Comparison of ENCODE assay signal across 1 cellular context in genomic region chr5:141635646-141636045, GRCh38.
TF ChIP-seq lines count a peak whose summit lies in the region.

No MANE protein-coding gene starts in this region.

TF ChIP-seq in endothelial cell of umbilical vein, 7 proteins besides CTCF, POLR2A, EP300 and RAD21:
- TF ChIP-seq FOS (IDR thresholded peaks at IDR 0.05; ENCODE audit: borderline replicate concordance, insufficient read depth, low read length), result no peak
- no peak for TF ChIP-seq EZH2 (IDR thresholded peaks at IDR 0.05; ENCODE audit: borderline replicate concordance, low read depth, low read length, severe bottlenecking)
- no peak for TF ChIP-seq POLR2AphosphoS5 (IDR thresholded peaks at IDR 0.05; ENCODE audit: insufficient read depth, low read depth, low read length)
- no peak for TF ChIP-seq JUN (IDR thresholded peaks at IDR 0.05; ENCODE audit: borderline replicate concordance, insufficient read depth, insufficient read length, low read depth)
- no peak for TF ChIP-seq GATA2 (IDR thresholded peaks at IDR 0.05; ENCODE audit: insufficient read depth, insufficient read length, low read depth, low read length)
- no peak for TF ChIP-seq MAX (IDR thresholded peaks at IDR 0.05; ENCODE audit: insufficient read depth, insufficient read length)
- TF ChIP-seq MYC (IDR thresholded peaks at IDR 0.05; ENCODE audit: low read depth, low read length), result no peak
